Comparison of ENCODE assay signal across 1 cellular context in genomic region chr12:26282339-26282945, GRCh38.
TF ChIP-seq lines count a peak whose summit lies in the region.

No MANE protein-coding gene starts in this region.

TF ChIP-seq in HepG2, 621 proteins besides CTCF, POLR2A, EP300 and RAD21 (continued from another document):
- TF ChIP-seq ZBED4 (CRISPR knock-in tag; IDR thresholded peaks at IDR 0.05; ENCODE audit: borderline replicate concordance) (no peak), ZFP36 (IDR thresholded peaks at IDR 0.05; ENCODE audit: borderline replicate concordance, low read depth, low read length, partially characterized antibody) (no peak)
